9 cellular contexts compared by ENCODE assay signal in genomic region chr22:49951001-49951677, GRCh38. TPM values are rescaled to one million over a fixed set of nuclear protein-coding genes. Genes with fewer than 3 reads are reported as not detected.
DNase-seq lines count a peak whose midpoint lies in the region; ATAC-seq and TF ChIP-seq lines count a peak whose summit lies in the region.
"Had no signal": no experiment of that assay in that cellular context is flagged by ENCODE, and none has a peak within 500 bp of the region (broad histone marks: within the 10 kb centered on the region; RNA-seq: fewer than 3 reads in every experiment).

No MANE protein-coding gene starts in this region.

- H3K4me3 ChIP-seq in PC-3 (ENCODE audit: low read length): no peak overlapping the region
- no peak overlapping the region for H3K4me3 ChIP-seq in kidney epithelial cell (ENCODE audit: low read depth, low read length)
- no peak overlapping the region for H3K4me3 ChIP-seq in tibial nerve

- H3K36me3 ChIP-seq in PC-3 (ENCODE audit: low read depth, low read length) (no peaks in the 10 kb centered on the region), kidney epithelial cell (ENCODE audit: control insufficient read depth, insufficient read depth, low read length) (no peaks in the 10 kb centered on the region), tibial nerve (no peaks in the 10 kb centered on the region)

- no peaks in the 10 kb centered on the region for H3K9me3 Mint-ChIP-seq in activated CD4-positive, alpha-beta T cell treated with anti-CD3 and anti-CD28 coated beads, Interleukin-2, amount 10 ng/mL, durations not matched to agents 7 days and 5 days

- no peak overlapping the region for H3K4me3 Mint-ChIP-seq in activated CD4-positive, alpha-beta T cell treated with anti-CD3 and anti-CD28 coated beads, Interleukin-2, amount 10 ng/mL, durations not matched to agents 7 days and 5 days

- no peaks in the 10 kb centered on the region for H3K79me2 ChIP-seq in PC-3 (ENCODE audit: low read length)

- no peaks in the 10 kb centered on the region for H4K20me1 ChIP-seq in PC-3 (ENCODE audit: low read length)

- POLR2A ChIA-PET in activated CD4-positive, alpha-beta T cell treated with anti-CD3 and anti-CD28 coated beads, Interleukin-2, amount 10 ng/mL, durations not matched to agents 7 days and 5 days (lab: Charles Lee): interaction anchor here (1.1 kb wide), 1 partner anchor 15 kb away, joined by 5 read pairs; no protein-coding TSS in a partner anchor
- POLR2A ChIA-PET in PC-3 (lab: Charles Lee; ENCODE audit: unreplicated experiment): no interaction called here

- H3K9me2 ChIP-seq in PC-3 (replicated peaks; ENCODE audit: low read length): no peaks in the 10 kb centered on the region

- peak overlapping the region; percentile 58 for H3K9ac ChIP-seq in PC-3 (ENCODE audit: low read length)

- intact Hi-C loops in PC-3 (cut with micrococcal nuclease): no loop called here

- DNase-seq in activated CD4-positive, alpha-beta T cell treated with anti-CD3 and anti-CD28 coated beads, Interleukin-2, amount 10 ng/mL, durations not matched to agents 7 days and 5 days: peak; percentile 67
- no peak for DNase-seq in activated CD4-positive, alpha-beta T cell treated with anti-CD3 and anti-CD28 coated beads, Interleukin-2, amount 50 U/mL, for 1 hour
- DNase-seq in PC-3: peak; percentile 91
- peak; percentile 52 for DNase-seq in kidney epithelial cell (ENCODE audit: low read depth)
- DNase-seq in tibial nerve (ENCODE audit: low spot score in 2 of 2): no peak
- DNase-seq in GOT3 (lab: John Stamatoyannopoulos, UW): no peak
- no peak for DNase-seq in ecto neural progenitor cell (ENCODE audit: low spot score)
- DNase-seq in H4 (ENCODE audit: low spot score): no peak
- DNase-seq: activated naive CD4-positive, alpha-beta T cell treated with anti-CD3 and anti-CD28 coated beads, Interleukin-2, amount 50 U/mL, for 16 hours had no signal

- H3K4me1 ChIP-seq in PC-3 (ENCODE audit: insufficient read depth, low read length) (peaks cover 42% of the 10 kb centered on the region), tibial nerve (peaks cover 0 to 84% (median 36%) of the 10 kb centered on the region in 4 donors)

- ATAC-seq in PC-3: peak; percentile 59

- no TSS peak for BruUV-seq in PC-3 (replicated peaks; lab: Mats Ljungman, UMichigan)

- TF ChIP-seq CTCF in PC-3 (conservative IDR thresholded peaks at IDR 0.05; ENCODE audit: low read depth, low read length): no peak
- TF ChIP-seq CTCF in kidney epithelial cell (IDR thresholded peaks at IDR 0.05; ENCODE audit: insufficient read depth, low read length, poor library complexity, severe bottlenecking): no peak
- TF ChIP-seq CTCF in tibial nerve (IDR thresholded peaks at IDR 0.05): no peak

- peak overlapping the region; percentile 81 for H3K27ac Mint-ChIP-seq in activated CD4-positive, alpha-beta T cell treated with anti-CD3 and anti-CD28 coated beads, Interleukin-2, amount 10 ng/mL, durations not matched to agents 7 days and 5 days

- peak overlapping the region; percentile 84 for H3K27ac ChIP-seq in PC-3 (ENCODE audit: low read length)
- peak overlapping the region; percentile 37 to 95 (median 84) for H3K27ac ChIP-seq in tibial nerve

- TF ChIP-seq EP300 in tibial nerve (IDR thresholded peaks at IDR 0.05): peak in 1 of 2 donors; percentile 49

- peak overlapping the region; percentile 56 for H3K4me2 ChIP-seq in PC-3 (ENCODE audit: low read length)

- no peak overlapping the region for H2AFZ ChIP-seq in PC-3 (ENCODE audit: low read length)

- H3K27me3 Mint-ChIP-seq in activated CD4-positive, alpha-beta T cell treated with anti-CD3 and anti-CD28 coated beads, Interleukin-2, amount 10 ng/mL, durations not matched to agents 7 days and 5 days: no peaks in the 10 kb centered on the region

- H3K4me1 Mint-ChIP-seq in activated CD4-positive, alpha-beta T cell treated with anti-CD3 and anti-CD28 coated beads, Interleukin-2, amount 10 ng/mL, durations not matched to agents 7 days and 5 days: peaks cover 5% of the 10 kb centered on the region

- no peaks in the 10 kb centered on the region for H3F3A ChIP-seq in PC-3 (ENCODE audit: low read length, unreplicated experiment)

- no peak for TF ChIP-seq POLR2A in tibial nerve (IDR thresholded peaks at IDR 0.05)

- 73 to 86% methylated on average over 22 to 24 of the region's 28 CpGs for WGBS in tibial nerve, 2 donors

- no peaks in the 10 kb centered on the region for H3K9me3 ChIP-seq in PC-3 (ENCODE audit: low read length)
- H3K9me3 ChIP-seq in tibial nerve: no peaks in the 10 kb centered on the region

- H3K36me3 Mint-ChIP-seq in activated CD4-positive, alpha-beta T cell treated with anti-CD3 and anti-CD28 coated beads, Interleukin-2, amount 10 ng/mL, durations not matched to agents 7 days and 5 days (ENCODE audit: low read depth): no peaks in the 10 kb centered on the region

- H3K27me3 ChIP-seq in PC-3 (ENCODE audit: low read length) (no peaks in the 10 kb centered on the region), kidney epithelial cell (ENCODE audit: control insufficient read depth, insufficient read depth, low read length) (no peaks in the 10 kb centered on the region), tibial nerve (no peaks in the 10 kb centered on the region)

- CTCF ChIA-PET in activated CD4-positive, alpha-beta T cell treated with anti-CD3 and anti-CD28 coated beads, Interleukin-2, amount 10 ng/mL, durations not matched to agents 7 days and 5 days (lab: Charles Lee): interaction anchor here (1.3 kb wide), 1 partner anchor 9 kb away, joined by 3 read pairs; no protein-coding TSS in a partner anchor
- CTCF ChIA-PET in PC-3 (lab: Charles Lee): no interaction called here

RNA-seq across cellular contexts. Expression of gene PIM3, which starts 9.4 kb away (rescaled TPM):
- 10 to 100 TPM; 39.7 to 44.7 TPM for total RNA-seq in activated CD4-positive, alpha-beta T cell treated with anti-CD3 and anti-CD28 coated beads, Interleukin-2, amount 10 ng/mL, durations not matched to agents 7 days and 5 days
- total RNA-seq in PC-3 (2014; rRNA removed): 61.7 and 72.8 TPM in 2 replicates
- 66.9 and 77.3 TPM in 2 replicates for total RNA-seq in kidney epithelial cell
- total RNA-seq in tibial nerve: 100 to 1,000 TPM in 3 of 4 donors, 10 to 100 TPM in 1; 98.3 to 138 (median 119) TPM
- 18.6 and 30.3 TPM in 2 replicates for total RNA-seq in H4 (2014; rRNA removed; shearing (Covaris generic))

RNA-seq across cellular contexts. Expression of gene CRELD2, which starts 32.7 kb away (rescaled TPM):
- total RNA-seq in activated CD4-positive, alpha-beta T cell treated with anti-CD3 and anti-CD28 coated beads, Interleukin-2, amount 10 ng/mL, durations not matched to agents 7 days and 5 days: 10 to 100 TPM; 42.4 to 47.9 TPM
- total RNA-seq in PC-3 (2014; rRNA removed) (71.3 and 85.6 TPM in 2 replicates), kidney epithelial cell (59.1 and 68.2 TPM in 2 replicates), tibial nerve (10 to 100 TPM; 44.8 to 80.4 (median 65.1) TPM)
- 95.9 and 113 TPM in 2 replicates for total RNA-seq in H4 (2014; rRNA removed; shearing (Covaris generic))

RNA-seq across cellular contexts. Expression of gene ALG12, which starts 32.9 kb away (rescaled TPM):
- 10 to 100 TPM; 21.4 to 28.5 TPM for total RNA-seq in activated CD4-positive, alpha-beta T cell treated with anti-CD3 and anti-CD28 coated beads, Interleukin-2, amount 10 ng/mL, durations not matched to agents 7 days and 5 days
- 10.7 and 12.1 TPM in 2 replicates for total RNA-seq in PC-3 (2014; rRNA removed)
- 24.3 and 26.2 TPM in 2 replicates for total RNA-seq in kidney epithelial cell
- 10 to 100 TPM in 3 of 4 donors, 1 to 10 TPM in 1; 9.0 to 17.4 (median 14.5) TPM for total RNA-seq in tibial nerve
- total RNA-seq in H4 (2014; rRNA removed; shearing (Covaris generic)): 13.9 and 22.3 TPM in 2 replicates

Comparison
In these comparisons a context has a peak if more than half of its experiments do, and no peak if none do; other contexts are left out.
1. DNase-seq: peak in activated CD4-positive, alpha-beta T cell treated with anti-CD3 and anti-CD28 coated beads, Interleukin-2, amount 10 ng/mL, durations not matched to agents 7 days and 5 days (single experiment), PC-3 (single experiment) and kidney epithelial cell (single experiment); none in activated CD4-positive, alpha-beta T cell treated with anti-CD3 and anti-CD28 coated beads, Interleukin-2, amount 50 U/mL, for 1 hour (single experiment), tibial nerve (0 of 2), GOT3 (single experiment), ecto neural progenitor cell (single experiment) and H4 (single experiment).